Comparison of ENCODE assay signal across 27 cellular contexts in genomic region chr2:64491426-64491825, GRCh38. TPM values are rescaled to one million over a fixed set of nuclear protein-coding genes. Genes with fewer than 3 reads are reported as not detected.
A peak's percentile ranks its signal among the peaks of the same experiment; 100 is the strongest.
DNase-seq lines count a peak whose midpoint lies in the region; ATAC-seq and TF ChIP-seq lines count a peak whose summit lies in the region.
"Had no signal": no experiment of that assay in that cellular context is flagged by ENCODE, and none has a peak within 500 bp of the region (broad histone marks: within the 10 kb centered on the region; RNA-seq: fewer than 3 reads in every experiment).

No MANE protein-coding gene starts in this region.

- H3K9me3 Mint-ChIP-seq in osteocyte (ENCODE audit: unreplicated experiment), result no peaks in the 10 kb centered on the region
- H3K9me3 Mint-ChIP-seq in type B pancreatic cell, result no peaks in the 10 kb centered on the region
- H3K9me3 Mint-ChIP-seq: activated T-cell treated with anti-CD3 and anti-CD28 coated beads, Interleukin-2, amount 50 U/mL, for 24 hours; CD4-positive, alpha-beta memory T cell; naive thymus-derived CD8-positive, alpha-beta T cell had no signal

- H3K4me3 Mint-ChIP-seq in osteocyte (ENCODE audit: unreplicated experiment) (no peak overlapping the region), type B pancreatic cell (no peak overlapping the region)
- H3K4me3 Mint-ChIP-seq: activated T-cell treated with anti-CD3 and anti-CD28 coated beads, Interleukin-2, amount 50 U/mL, for 24 hours; CD4-positive, alpha-beta memory T cell; naive thymus-derived CD8-positive, alpha-beta T cell had no signal

- H3K4me1 Mint-ChIP-seq in osteocyte (ENCODE audit: unreplicated experiment) (peaks cover 30% of the 10 kb centered on the region), type B pancreatic cell (ENCODE audit: unreplicated experiment) (peaks cover 24% of the 10 kb centered on the region)

- H3K27ac Mint-ChIP-seq in osteocyte (ENCODE audit: unreplicated experiment) (no peak overlapping the region), type B pancreatic cell (no peak overlapping the region)
- H3K27ac Mint-ChIP-seq: activated T-cell treated with anti-CD3 and anti-CD28 coated beads, Interleukin-2, amount 50 U/mL, for 24 hours had no signal

- H3K36me3 Mint-ChIP-seq in osteocyte (ENCODE audit: unreplicated experiment) (no peaks in the 10 kb centered on the region), type B pancreatic cell (no peaks in the 10 kb centered on the region)
- H3K36me3 Mint-ChIP-seq: CD4-positive, alpha-beta memory T cell; naive thymus-derived CD8-positive, alpha-beta T cell had no signal

- no peak for ATAC-seq in GM19023 (IDR thresholded peaks at IDR 0.05; ENCODE audit: unreplicated experiment)
- ATAC-seq: gastroesophageal sphincter; naive thymus-derived CD8-positive, alpha-beta T cell had no signal

- H3K4me3 ChIP-seq in coronary artery, result no peak overlapping the region
- H3K4me3 ChIP-seq: gastroesophageal sphincter, smooth muscle cell had no signal

- peak overlapping the region; percentile 0 to 63 for H3K27ac ChIP-seq in coronary artery
- H3K27ac ChIP-seq: epithelial cell of prostate, gastroesophageal sphincter had no signal

- TF ChIP-seq CTCF in coronary artery (IDR thresholded peaks at IDR 0.05) (no peak), osteocyte (IDR thresholded peaks at IDR 0.05) (no peak), type B pancreatic cell (conservative IDR thresholded peaks at IDR 0.05) (no peak)

- DNase-seq in EL (peak; percentile 51), NCI-H226 (peak; percentile 9), coronary artery (ENCODE audit: low spot score) (no peak), osteocyte (ENCODE audit: extremely low spot score, unreplicated experiment) (peak; percentile 10), retina (no peak), type B pancreatic cell (ENCODE audit: extremely low spot score, unreplicated experiment) (no peak), HUDEP-2 (lab: John Stamatoyannopoulos, UW; ENCODE audit: unreplicated experiment in 76 of 76) (no peak)
- DNase-seq: activated CD4-positive, alpha-beta T cell treated with anti-CD3 and anti-CD28 coated beads for 4 hours; activated naive CD4-positive, alpha-beta T cell; activated T-cell treated with anti-CD3 and anti-CD28 coated beads, Interleukin-2, amount 50 U/mL, for 24 hours; amniotic stem cell; CD4-positive, alpha-beta memory T cell; central memory CD4-positive, alpha-beta T cell; islet precursor cell; Karpas-422; midbrain; naive thymus-derived CD8-positive, alpha-beta T cell; NCI-H1048; NCI-H1930; NCI-H446; occipital lobe; SK-N-SH; T-helper 2 cell had no signal

- H3K27me3 Mint-ChIP-seq in osteocyte (ENCODE audit: unreplicated experiment), result peaks cover 11% of the 10 kb centered on the region
- peaks cover 3% of the 10 kb centered on the region for H3K27me3 Mint-ChIP-seq in type B pancreatic cell

RNA-seq across cellular contexts. Expression of gene AFTPH, which starts 32.7 kb away (rescaled TPM):
- 15.5 and 16.9 TPM in 2 replicates for total RNA-seq in osteocyte
- total RNA-seq in type B pancreatic cell (ENCODE audit: low replicate concordance), result 26.4 and 38.1 TPM in 2 replicates

RNA-seq across cellular contexts. Expression of gene LGALSL, which starts 37.5 kb away (rescaled TPM):
- 7.4 and 9.5 TPM in 2 replicates for total RNA-seq in osteocyte
- 19.2 and 20.3 TPM in 2 replicates for total RNA-seq in type B pancreatic cell (ENCODE audit: low replicate concordance)

Comparison
In these comparisons a context has a peak if more than half of its experiments do, and no peak if none do; other contexts are left out.
1. DNase-seq: peak in EL (single experiment), NCI-H226 (single experiment) and osteocyte (single experiment); none in coronary artery (single experiment), retina (single experiment), type B pancreatic cell (single experiment) and HUDEP-2 (0 of 76).